Comparison of ENCODE assay signal across 8 cellular contexts in the genomic region with DNA sequence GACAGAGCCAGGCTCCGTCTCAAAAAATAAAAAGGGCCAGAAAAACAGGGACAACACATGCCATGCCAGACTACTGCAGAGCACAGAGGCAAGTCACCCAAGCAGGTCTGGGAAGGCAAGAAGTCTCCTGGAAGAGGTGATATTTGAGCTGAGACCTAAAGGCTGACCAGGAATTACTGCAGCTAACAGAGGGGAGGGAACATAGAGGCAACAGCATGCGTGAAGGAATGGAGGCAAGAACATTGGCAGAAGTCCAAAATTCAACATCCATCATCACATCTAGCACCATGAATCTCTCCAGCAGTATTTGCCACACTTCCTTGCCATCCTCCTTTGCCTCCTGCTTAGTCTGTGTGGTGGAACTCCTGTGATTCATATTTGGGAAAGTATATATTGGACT. TPM values are rescaled to one million over a fixed set of nuclear protein-coding genes. Genes with fewer than 3 reads are reported as not detected.
A peak's percentile ranks its signal among the peaks of the same experiment; 100 is the strongest.
DNase-seq lines count a peak whose midpoint lies in the region; ATAC-seq and TF ChIP-seq lines count a peak whose summit lies in the region.

No MANE protein-coding gene starts in this region.

- H3K36me3 Mint-ChIP-seq in nephron progenitor cell (ENCODE audit: low read depth) = no peaks in the 10 kb centered on the region

- ATAC-seq in omental fat pad (ENCODE audit: low FRiP score) = no peak
- ATAC-seq in HG03469 (IDR thresholded peaks at IDR 0.05; ENCODE audit: unreplicated experiment) = no peak
- no peak for ATAC-seq in GM18517 (IDR thresholded peaks at IDR 0.05; ENCODE audit: unreplicated experiment)

- peaks cover 10% of the 10 kb centered on the region for H3K4me1 ChIP-seq in MM.1S (ENCODE audit: low read length)

- H3K9ac ChIP-seq in MM.1S (ENCODE audit: low read length) = peak overlapping the region; percentile 55

- peak overlapping the region; percentile 68 for H3K4me3 ChIP-seq in MM.1S (ENCODE audit: low read length)

- no peaks in the 10 kb centered on the region for H4K20me1 ChIP-seq in MM.1S (ENCODE audit: insufficient read depth, low read length)

- peaks cover 49% of the 10 kb centered on the region for H3K4me1 Mint-ChIP-seq in nephron progenitor cell

- H3K4me3 Mint-ChIP-seq in nephron progenitor cell = peak overlapping the region; percentile 93

- H3K27me3 Mint-ChIP-seq in nephron progenitor cell (ENCODE audit: low read depth, poor library complexity) = peaks cover 7% of the 10 kb centered on the region

- peak overlapping the region; percentile 75; the same call in 1 of the 2 replicates for H3K27ac ChIP-seq in MM.1S (ENCODE audit: low read length)

- TF ChIP-seq CTCF in MM.1S (IDR thresholded peaks at IDR 0.05; ENCODE audit: low read length) = no peak
- TF ChIP-seq CTCF in nephron progenitor cell (IDR thresholded peaks at IDR 0.05) = no peak
- no peak for TF ChIP-seq CTCF in omental fat pad (IDR thresholded peaks at IDR 0.05)

- peaks cover 16% of the 10 kb centered on the region for H3F3A ChIP-seq in MM.1S (ENCODE audit: insufficient read depth, low read length)

- H3K9me3 ChIP-seq in MM.1S (replicated peaks; ENCODE audit: insufficient read depth, low read length) = no peaks in the 10 kb centered on the region

- H3K9me2 ChIP-seq in MM.1S (replicated peaks; ENCODE audit: insufficient read depth, low read length) = no peaks in the 10 kb centered on the region

- peak overlapping the region; percentile 89 for H2AFZ ChIP-seq in MM.1S (ENCODE audit: low read length)

- peaks cover 30% of the 10 kb centered on the region for H3K79me2 ChIP-seq in MM.1S (ENCODE audit: low read length)

- H3K4me2 ChIP-seq in MM.1S (ENCODE audit: low read depth, low read length) = peak overlapping the region; percentile 86

- H3K36me3 ChIP-seq in MM.1S (replicated peaks; ENCODE audit: insufficient read depth, low read length) = no peaks in the 10 kb centered on the region

- DNase-seq in Daoy (ENCODE audit: low read depth) (peak; percentile 57), MM.1S (no peak), cerebellar cortex (ENCODE audit: low spot score) (peak; percentile 42), nephron progenitor cell (no peak), omental fat pad (ENCODE audit: low spot score) (no peak)
- no peak for DNase-seq in activated CD8-positive, alpha-beta memory T cell treated with anti-CD3 and anti-CD28 coated beads, Interleukin-2, amount 50 U/mL, for 4 hours

- no peaks in the 10 kb centered on the region for H3K9me3 Mint-ChIP-seq in nephron progenitor cell

- H3K27ac Mint-ChIP-seq in nephron progenitor cell = no peak overlapping the region

- H3K27me3 ChIP-seq in MM.1S (replicated peaks; ENCODE audit: insufficient read depth, low read length) = no peaks in the 10 kb centered on the region

RNA-seq across cellular contexts. Expression of a gene that starts 0.9 kb away (rescaled TPM):
- 20.3 and 22.2 TPM in 2 replicates for total RNA-seq in Daoy (2014; rRNA removed; shearing (Covaris generic))
- total RNA-seq in omental fat pad = 10 to 100 TPM; 17.0 to 38.3 (median 21.9) TPM

Comparison
In these comparisons a context has a peak if more than half of its experiments do, and no peak if none do; other contexts are left out.
1. DNase-seq: peak in Daoy (single experiment) and cerebellar cortex (single experiment); none in MM.1S (single experiment), nephron progenitor cell (single experiment), activated CD8-positive, alpha-beta memory T cell treated with anti-CD3 and anti-CD28 coated beads, Interleukin-2, amount 50 U/mL, for 4 hours (single experiment) and omental fat pad (single experiment).